1 cellular context compared by ENCODE assay signal in the genomic region with DNA sequence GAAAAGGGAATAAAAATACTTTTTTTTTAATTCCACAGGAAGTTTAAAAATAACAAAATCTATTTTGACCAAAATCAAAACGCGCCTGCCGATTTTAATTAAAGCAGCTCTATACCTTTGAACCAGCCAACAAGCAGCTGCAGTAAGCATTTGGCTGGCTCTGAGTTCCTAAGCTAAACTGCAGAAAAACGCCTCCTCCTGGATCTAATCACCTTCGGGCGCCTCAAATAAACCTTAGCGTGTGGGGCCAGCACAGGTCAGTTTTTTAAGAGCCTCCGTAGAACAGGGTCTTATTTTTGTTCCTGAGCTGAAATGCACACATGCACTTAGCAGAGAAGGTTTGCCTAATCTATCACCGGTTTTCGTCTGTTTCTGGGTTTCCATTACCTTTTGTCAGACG.
TF ChIP-seq lines count a peak whose summit lies in the region.

No MANE protein-coding gene starts in this region.

TF ChIP-seq in HCT116, 20 proteins besides CTCF, POLR2A, EP300 and RAD21 (continued from another document):
- TF ChIP-seq, protein P1, sequence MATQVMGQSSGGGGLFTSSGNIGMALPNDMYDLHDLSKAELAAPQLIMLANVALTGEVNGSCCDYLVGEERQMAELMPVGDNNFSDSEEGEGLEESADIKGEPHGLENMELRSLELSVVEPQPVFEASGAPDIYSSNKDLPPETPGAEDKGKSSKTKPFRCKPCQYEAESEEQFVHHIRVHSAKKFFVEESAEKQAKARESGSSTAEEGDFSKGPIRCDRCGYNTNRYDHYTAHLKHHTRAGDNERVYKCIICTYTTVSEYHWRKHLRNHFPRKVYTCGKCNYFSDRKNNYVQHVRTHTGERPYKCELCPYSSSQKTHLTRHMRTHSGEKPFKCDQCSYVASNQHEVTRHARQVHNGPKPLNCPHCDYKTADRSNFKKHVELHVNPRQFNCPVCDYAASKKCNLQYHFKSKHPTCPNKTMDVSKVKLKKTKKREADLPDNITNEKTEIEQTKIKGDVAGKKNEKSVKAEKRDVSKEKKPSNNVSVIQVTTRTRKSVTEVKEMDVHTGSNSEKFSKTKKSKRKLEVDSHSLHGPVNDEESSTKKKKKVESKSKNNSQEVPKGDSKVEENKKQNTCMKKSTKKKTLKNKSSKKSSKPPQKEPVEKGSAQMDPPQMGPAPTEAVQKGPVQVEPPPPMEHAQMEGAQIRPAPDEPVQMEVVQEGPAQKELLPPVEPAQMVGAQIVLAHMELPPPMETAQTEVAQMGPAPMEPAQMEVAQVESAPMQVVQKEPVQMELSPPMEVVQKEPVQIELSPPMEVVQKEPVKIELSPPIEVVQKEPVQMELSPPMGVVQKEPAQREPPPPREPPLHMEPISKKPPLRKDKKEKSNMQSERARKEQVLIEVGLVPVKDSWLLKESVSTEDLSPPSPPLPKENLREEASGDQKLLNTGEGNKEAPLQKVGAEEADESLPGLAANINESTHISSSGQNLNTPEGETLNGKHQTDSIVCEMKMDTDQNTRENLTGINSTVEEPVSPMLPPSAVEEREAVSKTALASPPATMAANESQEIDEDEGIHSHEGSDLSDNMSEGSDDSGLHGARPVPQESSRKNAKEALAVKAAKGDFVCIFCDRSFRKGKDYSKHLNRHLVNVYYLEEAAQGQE (IDR thresholded peaks at IDR 0.05; ENCODE audit: low read depth): no peak
